ENCODE assay signal across 13 cellular contexts in genomic region chr14:22231022-22231421, GRCh38.
DNase-seq lines count a peak whose midpoint lies in the region; ATAC-seq, FAIRE-seq and TF ChIP-seq lines count a peak whose summit lies in the region.
"Had no signal": no experiment of that assay in that cellular context is flagged by ENCODE, and none has a peak within 500 bp of the region (broad histone marks: within the 10 kb centered on the region; RNA-seq: fewer than 3 reads in every experiment).

No MANE protein-coding gene starts in this region.

- no peaks in the 10 kb centered on the region for H3K79me2 ChIP-seq in trophoblast cell (ENCODE audit: control insufficient read depth, insufficient read depth, low read length, poor library complexity)

- H2AK5ac ChIP-seq in trophoblast cell (ENCODE audit: low read length): no peak overlapping the region

- no peaks in the 10 kb centered on the region for H3K79me1 ChIP-seq in trophoblast cell (ENCODE audit: low read length)

- H3K4me3 ChIP-seq in trophoblast cell (ENCODE audit: low read depth, low read length): peak overlapping the region; percentile 13
- no peak overlapping the region for H3K4me3 ChIP-seq in left lung
- no peak overlapping the region for H3K4me3 ChIP-seq in pancreas
- H3K4me3 ChIP-seq: sigmoid colon, upper lobe of left lung had no signal

- no peak overlapping the region for H4K8ac ChIP-seq in trophoblast cell (ENCODE audit: low read depth, low read length)

- no peaks in the 10 kb centered on the region for H3K27me3 Mint-ChIP-seq in activated T-cell treated with anti-CD3 and anti-CD28 coated beads, Interleukin-2, amount 50 U/mL, for 4 hours (ENCODE audit: low read depth)
- H3K27me3 Mint-ChIP-seq in activated CD4-positive, alpha-beta memory T cell treated with anti-CD3 and anti-CD28 coated beads, Interleukin-2, amount 10 ng/mL, durations not matched to agents 7 days and 5 days: no peaks in the 10 kb centered on the region

- no peak overlapping the region for H3K14ac ChIP-seq in trophoblast cell (ENCODE audit: low read length)

- no peak overlapping the region for H3K4me2 ChIP-seq in trophoblast cell (ENCODE audit: low read length)

- no peak for FAIRE-seq in pancreas (lab: Jason Lieb, UNC)

- H2BK5ac ChIP-seq in trophoblast cell (ENCODE audit: low read depth, low read length, poor library complexity): no peak overlapping the region

- H2BK120ac ChIP-seq in trophoblast cell (ENCODE audit: insufficient read depth, low read length, poor library complexity): no peak overlapping the region

- no peak overlapping the region for H4K91ac ChIP-seq in trophoblast cell (ENCODE audit: low read depth, low read length)

- H3K4me3 Mint-ChIP-seq in activated T-cell treated with anti-CD3 and anti-CD28 coated beads, Interleukin-2, amount 50 U/mL, for 4 hours: no peak overlapping the region
- no peak overlapping the region for H3K4me3 Mint-ChIP-seq in activated CD4-positive, alpha-beta memory T cell treated with anti-CD3 and anti-CD28 coated beads, Interleukin-2, amount 10 ng/mL, durations not matched to agents 7 days and 5 days

- peaks cover 18% of the 10 kb centered on the region for H3K4me1 Mint-ChIP-seq in activated T-cell treated with anti-CD3 and anti-CD28 coated beads, Interleukin-2, amount 50 U/mL, for 4 hours (ENCODE audit: low read depth)
- peaks cover 10% of the 10 kb centered on the region for H3K4me1 Mint-ChIP-seq in activated CD4-positive, alpha-beta memory T cell treated with anti-CD3 and anti-CD28 coated beads, Interleukin-2, amount 10 ng/mL, durations not matched to agents 7 days and 5 days

- H3K36me3 ChIP-seq in trophoblast cell (ENCODE audit: control insufficient read depth in 1 of 2, insufficient read depth in 2 of 2, low read length in 2 of 2) (no peaks in the 10 kb centered on the region), left lung (no peaks in the 10 kb centered on the region), pancreas (no peaks in the 10 kb centered on the region)
- H3K36me3 ChIP-seq: brain microvascular endothelial cell, sigmoid colon, upper lobe of left lung had no signal

- H3K18ac ChIP-seq in trophoblast cell (ENCODE audit: low read length): no peak overlapping the region

- no peaks in the 10 kb centered on the region for H3K36me3 Mint-ChIP-seq in activated T-cell treated with anti-CD3 and anti-CD28 coated beads, Interleukin-2, amount 50 U/mL, for 4 hours (ENCODE audit: insufficient read depth)
- H3K36me3 Mint-ChIP-seq in activated CD4-positive, alpha-beta memory T cell treated with anti-CD3 and anti-CD28 coated beads, Interleukin-2, amount 10 ng/mL, durations not matched to agents 7 days and 5 days (ENCODE audit: low read depth): no peaks in the 10 kb centered on the region

- DNase-seq in activated T-cell treated with anti-CD3 and anti-CD28 coated beads, Interleukin-2, amount 50 U/mL, for 4 hours: peak; percentile 3
- no peak for DNase-seq in activated T-cell treated with anti-CD3 and anti-CD28 coated beads, Interleukin-2, amount 50 U/mL, for 1 hour
- DNase-seq in activated CD4-positive, alpha-beta memory T cell treated with anti-CD3 and anti-CD28 coated beads, Interleukin-2, amount 10 ng/mL, durations not matched to agents 7 days and 5 days: peak; percentile 18
- DNase-seq in trophoblast cell (no peak), left lung (no peak), pancreas (no peak)
- DNase-seq: brain microvascular endothelial cell, MM.1S, NCI-H526, sigmoid colon, upper lobe of left lung had no signal

- H4K12ac ChIP-seq in trophoblast cell (ENCODE audit: low read depth, low read length): no peak overlapping the region

- no CpG with 5 or more reads among the region's 1 CpG for WGBS in trophoblast cell (ENCODE audit: extremely low coverage, insufficient coverage, insufficient read length)
- 75 to 92% methylated on average over 1 of the region's 1 CpG for WGBS in pancreas, 2 donors

- H2AFZ ChIP-seq in trophoblast cell (ENCODE audit: insufficient read depth, low read length, poor library complexity): no peak overlapping the region

- H3K27ac ChIP-seq in trophoblast cell (ENCODE audit: low read depth, low read length) (no peak overlapping the region), left lung (no peak overlapping the region), pancreas (no peak overlapping the region)
- H3K27ac ChIP-seq: brain microvascular endothelial cell, sigmoid colon, upper lobe of left lung had no signal

- H3K9me3 ChIP-seq in trophoblast cell (ENCODE audit: insufficient read depth, low read depth, low read length): peaks cover 6% of the 10 kb centered on the region
- H3K9me3 ChIP-seq in left lung: peaks cover 0 to 7% of the 10 kb centered on the region in 2 donors
- no peaks in the 10 kb centered on the region for H3K9me3 ChIP-seq in pancreas

- H3K9me3 Mint-ChIP-seq in activated T-cell treated with anti-CD3 and anti-CD28 coated beads, Interleukin-2, amount 50 U/mL, for 4 hours: no peaks in the 10 kb centered on the region
- no peaks in the 10 kb centered on the region for H3K9me3 Mint-ChIP-seq in activated CD4-positive, alpha-beta memory T cell treated with anti-CD3 and anti-CD28 coated beads, Interleukin-2, amount 10 ng/mL, durations not matched to agents 7 days and 5 days

- POLR2A ChIA-PET in activated CD4-positive, alpha-beta memory T cell treated with anti-CD3 and anti-CD28 coated beads, Interleukin-2, amount 10 ng/mL, durations not matched to agents 7 days and 5 days (lab: Charles Lee): no interaction called here

- H3K27ac Mint-ChIP-seq in activated CD4-positive, alpha-beta memory T cell treated with anti-CD3 and anti-CD28 coated beads, Interleukin-2, amount 10 ng/mL, durations not matched to agents 7 days and 5 days: peak overlapping the region; percentile 59

- no peak overlapping the region for H3K23ac ChIP-seq in trophoblast cell (ENCODE audit: low read length)

- H3K4ac ChIP-seq in trophoblast cell (ENCODE audit: low read depth, low read length): no peak overlapping the region

- CTCF ChIA-PET in activated CD4-positive, alpha-beta memory T cell treated with anti-CD3 and anti-CD28 coated beads, Interleukin-2, amount 10 ng/mL, durations not matched to agents 7 days and 5 days (lab: Charles Lee): no interaction called here

- H3K9ac ChIP-seq in trophoblast cell (ENCODE audit: low read length): no peak overlapping the region

- TF ChIP-seq CTCF in left lung (IDR thresholded peaks at IDR 0.05) (no peak), pancreas (IDR thresholded peaks at IDR 0.05) (no peak)

- H3K4me1 ChIP-seq in trophoblast cell (ENCODE audit: control insufficient read depth in 1 of 2, insufficient read depth in 2 of 2, low read length in 2 of 2) (no peaks in the 10 kb centered on the region), left lung (peaks cover 0 to 5% of the 10 kb centered on the region in 2 donors), pancreas (no peaks in the 10 kb centered on the region)

- ATAC-seq in activated T-cell treated with anti-CD3 and anti-CD28 coated beads, Interleukin-2, amount 50 U/mL, for 4 hours: peak; percentile 40 to 56
- peak; percentile 80 for ATAC-seq in HG03432 (IDR thresholded peaks at IDR 0.05; ENCODE audit: unreplicated experiment)
- no peak for ATAC-seq in left lung
- no peak for ATAC-seq in HG03378 (IDR thresholded peaks at IDR 0.05; ENCODE audit: unreplicated experiment)
- ATAC-seq in pancreas: no peak

- intact Hi-C loops in left lung (cut with DNase I) (no loop called here), pancreas (cut with DNase I) (no loop called here)

- no peak overlapping the region for H2BK12ac ChIP-seq in trophoblast cell (ENCODE audit: low read length)

- H3K27me3 ChIP-seq in trophoblast cell (ENCODE audit: insufficient read depth, low read length) (peaks cover 6% of the 10 kb centered on the region), left lung (no peaks in the 10 kb centered on the region), pancreas (no peaks in the 10 kb centered on the region)
- H3K27me3 ChIP-seq: brain microvascular endothelial cell, sigmoid colon, upper lobe of left lung had no signal

Comparison
In these comparisons a context has a peak if more than half of its experiments do, and no peak if none do; other contexts are left out.
1. DNase-seq: peak in activated T-cell treated with anti-CD3 and anti-CD28 coated beads, Interleukin-2, amount 50 U/mL, for 4 hours (single experiment) and activated CD4-positive, alpha-beta memory T cell treated with anti-CD3 and anti-CD28 coated beads, Interleukin-2, amount 10 ng/mL, durations not matched to agents 7 days and 5 days (single experiment); none in activated T-cell treated with anti-CD3 and anti-CD28 coated beads, Interleukin-2, amount 50 U/mL, for 1 hour (single experiment), trophoblast cell (0 of 2), left lung (0 of 2) and pancreas (0 of 6).
2. ATAC-seq: peak in activated T-cell treated with anti-CD3 and anti-CD28 coated beads, Interleukin-2, amount 50 U/mL, for 4 hours (2 of 2) and HG03432 (single experiment); none in left lung (single experiment), HG03378 (single experiment) and pancreas (0 of 4).